Comparison of ENCODE assay signal across 8 cellular contexts in genomic region chr5:55993013-55993412, GRCh38. TPM values are rescaled to one million over a fixed set of nuclear protein-coding genes. Genes with fewer than 3 reads are reported as not detected.
DNase-seq lines count a peak whose midpoint lies in the region; ATAC-seq, FAIRE-seq and TF ChIP-seq lines count a peak whose summit lies in the region.

No MANE protein-coding gene starts in this region.

- peaks cover 3% of the 10 kb centered on the region for H3K9me3 Mint-ChIP-seq in T-helper 1 cell treated with Interleukin-12 subunit alpha and Interleukin-12 subunit beta and Interleukin-4 antibody, amounts not matched to agents 30 μg/mL and 1 μg/mL, for 36 hours

- dilution Hi-C loops in keratinocyte (cut with MboI; ENCODE audit: extremely low pct_ligation_motif_present, low sequenced_read_pairs), result no loop called here

- peak overlapping the region; percentile 93 for H3K4me2 ChIP-seq in keratinocyte (ENCODE audit: control insufficient read depth, extremely low read depth, insufficient read depth, low read depth, low read length)

- H3K4me3 Mint-ChIP-seq in T-helper 1 cell treated with Interleukin-12 subunit alpha and Interleukin-12 subunit beta and Interleukin-4 antibody, amounts not matched to agents 30 μg/mL and 1 μg/mL, for 36 hours, result peak overlapping the region; percentile 98

- peak overlapping the region; percentile 100 for H3K9ac ChIP-seq in adipocyte (ENCODE audit: low read length)
- peak overlapping the region; percentile 98 for H3K9ac ChIP-seq in keratinocyte (ENCODE audit: control insufficient read depth, extremely low read depth, insufficient read depth, low read length)

- no peak for FAIRE-seq in keratinocyte (lab: Jason Lieb, UNC)

- TF ChIP-seq POLR2A in suprapubic skin (IDR thresholded peaks at IDR 0.05), result peak in 1 of 2 donors; percentile 27

- no peaks in the 10 kb centered on the region for H3K9me3 ChIP-seq in adipocyte (ENCODE audit: control insufficient read depth, low read length)
- no peaks in the 10 kb centered on the region for H3K9me3 ChIP-seq in keratinocyte (ENCODE audit: control insufficient read depth, low read depth, low read length)
- H3K9me3 ChIP-seq in suprapubic skin, result no peaks in the 10 kb centered on the region

- TF ChIP-seq EP300 in suprapubic skin (IDR thresholded peaks at IDR 0.05), result no peak

- H3K27me3 ChIP-seq in adipocyte (replicated peaks; ENCODE audit: control insufficient read depth, insufficient read depth, low read length) (no peaks in the 10 kb centered on the region), keratinocyte (ENCODE audit: control insufficient read depth, extremely low read depth, insufficient read depth, low read length) (no peaks in the 10 kb centered on the region), suprapubic skin (no peaks in the 10 kb centered on the region)

- 23% methylated on average over 5 of the region's 5 CpGs for WGBS in suprapubic skin

- TF ChIP-seq CTCF in keratinocyte (optimal IDR thresholded peaks at IDR 0.05 in 1 of 3, IDR thresholded peaks at IDR 0.05 in 1 of 3, conservative IDR thresholded peaks at IDR 0.05 in 1 of 3; ENCODE audit: extremely low read depth in 1 of 3, insufficient read depth in 2 of 3, low read length in 3 of 3) (no peak), suprapubic skin (IDR thresholded peaks at IDR 0.05) (no peak)

- H3K4me1 ChIP-seq in adipocyte (ENCODE audit: control insufficient read depth, insufficient read depth, low read length), result peaks cover 52% of the 10 kb centered on the region
- peaks cover 18% of the 10 kb centered on the region for H3K4me1 ChIP-seq in keratinocyte (ENCODE audit: control insufficient read depth, extremely low read depth, insufficient read depth, low read length)
- peaks cover 42% of the 10 kb centered on the region for H3K4me1 ChIP-seq in suprapubic skin

- no peak for ATAC-seq in GM18858 (IDR thresholded peaks at IDR 0.05; ENCODE audit: unreplicated experiment)
- no peak for ATAC-seq in GM21825 (IDR thresholded peaks at IDR 0.05; ENCODE audit: unreplicated experiment)

- peaks cover 54% of the 10 kb centered on the region for H3K4me1 Mint-ChIP-seq in T-helper 1 cell treated with Interleukin-12 subunit alpha and Interleukin-12 subunit beta and Interleukin-4 antibody, amounts not matched to agents 30 μg/mL and 1 μg/mL, for 36 hours (ENCODE audit: low read depth)

- H4K20me1 ChIP-seq in keratinocyte (ENCODE audit: control insufficient read depth, extremely low read depth, insufficient read depth, low read length), result no peaks in the 10 kb centered on the region

- peaks cover 52% of the 10 kb centered on the region for H3K79me2 ChIP-seq in keratinocyte (ENCODE audit: control insufficient read depth, insufficient read depth, low read length)

- H3K9me1 ChIP-seq in keratinocyte (ENCODE audit: control insufficient read depth, extremely low read depth, insufficient read depth, low read length), result no peaks in the 10 kb centered on the region

- H3K27me3 Mint-ChIP-seq in T-helper 1 cell treated with Interleukin-12 subunit alpha and Interleukin-12 subunit beta and Interleukin-4 antibody, amounts not matched to agents 30 μg/mL and 1 μg/mL, for 36 hours (ENCODE audit: low read depth), result no peaks in the 10 kb centered on the region

- peaks cover 28% of the 10 kb centered on the region for H3K36me3 Mint-ChIP-seq in T-helper 1 cell treated with Interleukin-12 subunit alpha and Interleukin-12 subunit beta and Interleukin-4 antibody, amounts not matched to agents 30 μg/mL and 1 μg/mL, for 36 hours (ENCODE audit: low read depth)

- H2AFZ ChIP-seq in keratinocyte (ENCODE audit: control insufficient read depth, low read length), result no peak overlapping the region

- H3K4me3 ChIP-seq in adipocyte (ENCODE audit: low read length) (peak overlapping the region; percentile 96), keratinocyte (ENCODE audit: control insufficient read depth in 2 of 3, extremely low read depth in 1 of 3, insufficient read depth in 2 of 3, low read depth in 1 of 3, low read length in 3 of 3) (peak overlapping the region; percentile 85 to 93 (median 92)), suprapubic skin (peak overlapping the region; percentile 98)

- peak overlapping the region; percentile 98 for H3K27ac ChIP-seq in keratinocyte (ENCODE audit: control insufficient read depth, insufficient read depth, low read length)
- peak overlapping the region; percentile 100 for H3K27ac ChIP-seq in suprapubic skin

- H3K36me3 ChIP-seq in adipocyte (ENCODE audit: control insufficient read depth, insufficient read depth, low read length, severe bottlenecking), result no peaks in the 10 kb centered on the region
- no peaks in the 10 kb centered on the region for H3K36me3 ChIP-seq in keratinocyte (ENCODE audit: control insufficient read depth in 2 of 2, extremely low read depth in 1 of 2, insufficient read depth in 2 of 2, low read length in 2 of 2)
- no peaks in the 10 kb centered on the region for H3K36me3 ChIP-seq in suprapubic skin

- H3K27ac Mint-ChIP-seq in T-helper 1 cell treated with Interleukin-12 subunit alpha and Interleukin-12 subunit beta and Interleukin-4 antibody, amounts not matched to agents 30 μg/mL and 1 μg/mL, for 36 hours, result peak overlapping the region; percentile 96

- DNase-seq in T-helper 1 cell (no peak), adipocyte (ENCODE audit: low read depth) (peak; percentile 61), keratinocyte (ENCODE audit: low read depth, low spot score) (no peak), suprapubic skin (ENCODE audit: low spot score in 2 of 2) (no peak), NCI-H128 (lab: John Stamatoyannopoulos, UW; ENCODE audit: unreplicated experiment) (no peak)

RNA-seq across cellular contexts. Expression of gene IL6ST, which starts 1.8 kb away (rescaled TPM):
- polyA plus RNA-seq in keratinocyte, result 33.8 to 41.3 TPM (median 36.9 TPM) in 3 replicates
- polyA plus RNA-seq in keratinocyte (2011; ENCODE audit: low read depth), result 15.3 TPM
- 13.5 and 34.8 TPM in 2 replicates for polyA plus RNA-seq in keratinocyte (2011; cell fraction: cytosol; rRNA removed)
- 29.0 and 39.4 TPM in 2 replicates for polyA plus RNA-seq in keratinocyte (2011; cell fraction: nucleus; rRNA removed)
- polyA plus RNA-seq in keratinocyte (2012; ENCODE audit: low replicate concordance), result 12.0 and 34.6 TPM in 2 replicates
- 36.6 to 127 TPM (median 93.2 TPM) in 3 replicates for polyA minus RNA-seq in keratinocyte
- polyA minus RNA-seq in keratinocyte (2011; cell fraction: cytosol; rRNA and poly(A)+ RNA removed), result 62.5 TPM
- 90.0 and 151 TPM in 2 replicates for polyA minus RNA-seq in keratinocyte (2011; cell fraction: nucleus; rRNA and poly(A)+ RNA removed)
- 100 to 1,000 TPM in 1 of 4 donors, 10 to 100 TPM in 3; 47.0 to 110 (median 87.5) TPM for total RNA-seq in suprapubic skin
